12 cellular contexts compared by ENCODE assay signal in the genomic region with DNA sequence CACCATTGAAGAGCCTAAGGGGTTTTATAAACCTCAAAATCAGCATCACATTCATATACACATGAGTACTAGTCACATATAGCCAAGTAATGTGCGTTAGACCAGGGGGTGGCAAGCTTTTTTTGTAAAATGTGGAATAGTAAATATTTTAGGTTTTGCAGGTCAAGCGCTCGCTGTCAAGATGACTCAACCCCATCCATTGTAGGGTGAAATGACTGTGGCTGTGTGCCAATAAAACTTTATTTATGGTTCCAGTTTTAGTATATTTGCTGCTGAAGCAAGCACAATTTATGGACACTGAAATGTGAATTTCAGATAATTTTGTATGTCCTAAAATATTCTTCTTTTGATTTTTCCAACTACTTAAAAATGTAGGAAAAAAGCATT. TPM values are rescaled to one million over a fixed set of nuclear protein-coding genes. Genes with fewer than 3 reads are reported as not detected.
A peak's percentile ranks its signal among the peaks of the same experiment; 100 is the strongest.
DNase-seq lines count a peak whose midpoint lies in the region; ATAC-seq, FAIRE-seq and TF ChIP-seq lines count a peak whose summit lies in the region.
"Had no signal": no experiment of that assay in that cellular context is flagged by ENCODE, and none has a peak within 500 bp of the region (broad histone marks: within the 10 kb centered on the region; RNA-seq: fewer than 3 reads in every experiment).

No MANE protein-coding gene starts in this region.

- no peak overlapping the region for H3K4me3 Mint-ChIP-seq in astrocyte (ENCODE audit: unreplicated experiment)
- H3K4me3 Mint-ChIP-seq in activated CD4-positive, alpha-beta T cell treated with anti-CD3 and anti-CD28 coated beads for 36 hours: no peak overlapping the region

- H3K27me3 Mint-ChIP-seq in astrocyte (ENCODE audit: low read depth, unreplicated experiment): peaks cover 6% of the 10 kb centered on the region
- H3K27me3 Mint-ChIP-seq in activated CD4-positive, alpha-beta T cell treated with anti-CD3 and anti-CD28 coated beads for 36 hours: no peaks in the 10 kb centered on the region

- FAIRE-seq in astrocyte (lab: Jason Lieb, UNC): no peak

- peak overlapping the region; percentile 70 for H3K4me2 ChIP-seq in astrocyte (ENCODE audit: low read length)

- peaks cover 31% of the 10 kb centered on the region for H3K4me1 Mint-ChIP-seq in astrocyte (ENCODE audit: low read depth, unreplicated experiment)
- H3K4me1 Mint-ChIP-seq in activated CD4-positive, alpha-beta T cell treated with anti-CD3 and anti-CD28 coated beads for 36 hours: peaks cover 15% of the 10 kb centered on the region

- no peaks in the 10 kb centered on the region for H3K9me3 Mint-ChIP-seq in astrocyte (ENCODE audit: unreplicated experiment)
- H3K9me3 Mint-ChIP-seq in activated CD4-positive, alpha-beta T cell treated with anti-CD3 and anti-CD28 coated beads for 36 hours (ENCODE audit: low read depth): no peaks in the 10 kb centered on the region

- H3K36me3 ChIP-seq in left ventricle myocardium inferior: no peaks in the 10 kb centered on the region
- no peaks in the 10 kb centered on the region for H3K36me3 ChIP-seq in astrocyte (ENCODE audit: insufficient read depth, low read length)
- no peaks in the 10 kb centered on the region for H3K36me3 ChIP-seq in lower lobe of right lung

- H3K9ac ChIP-seq in astrocyte (ENCODE audit: low read length): peak overlapping the region; percentile 49

- peaks cover 52% of the 10 kb centered on the region for H3K4me1 ChIP-seq in left ventricle myocardium inferior
- peaks cover 11% of the 10 kb centered on the region for H3K4me1 ChIP-seq in right cardiac atrium (ENCODE audit: control insufficient read depth, insufficient read depth, low read length)
- H3K4me1 ChIP-seq in astrocyte (ENCODE audit: insufficient read depth, low read length): peaks cover 43% of the 10 kb centered on the region
- peaks cover 60% of the 10 kb centered on the region for H3K4me1 ChIP-seq in lower lobe of right lung

- CTCF ChIA-PET in activated CD4-positive, alpha-beta T cell treated with anti-CD3 and anti-CD28 coated beads for 36 hours (lab: Charles Lee): interaction anchor here (0.6 kb wide), 1 partner anchor 25 kb away, joined by 3 read pairs; no protein-coding TSS in a partner anchor

- POLR2A ChIA-PET in activated CD4-positive, alpha-beta T cell treated with anti-CD3 and anti-CD28 coated beads for 36 hours (lab: Charles Lee): no interaction called here

- H3K9me3 ChIP-seq in left ventricle myocardium inferior (replicated peaks) (no peaks in the 10 kb centered on the region), right cardiac atrium (ENCODE audit: control insufficient read depth, low read length) (no peaks in the 10 kb centered on the region), astrocyte (ENCODE audit: insufficient read depth, low read depth, low read length) (no peaks in the 10 kb centered on the region), lower lobe of right lung (no peaks in the 10 kb centered on the region)

- DNase-seq in left ventricle myocardium inferior: no peak
- DNase-seq in right cardiac atrium: no peak
- peak; percentile 67 for DNase-seq in astrocyte (ENCODE audit: low read depth)
- DNase-seq in lower lobe of right lung: no peak
- DNase-seq in NCI-H524 treated with DMSO at 0.1 percent for 48 hours (lab: John Stamatoyannopoulos, UW): no peak
- DNase-seq in activated CD4-positive, alpha-beta T cell treated with anti-CD3 and anti-CD28 coated beads for 36 hours: no peak
- no peak for DNase-seq in KG1 (lab: John Stamatoyannopoulos, UW)
- DNase-seq: NCI-H146 had no signal

- TF ChIP-seq CTCF in left ventricle myocardium inferior (IDR thresholded peaks at IDR 0.05; ENCODE audit: borderline replicate concordance) (no peak), astrocyte (IDR thresholded peaks at IDR 0.05; ENCODE audit: insufficient read depth, low read depth, low read length) (no peak), lower lobe of right lung (IDR thresholded peaks at IDR 0.05) (no peak)

- intact Hi-C loops in left ventricle myocardium inferior (cut with micrococcal nuclease) (no loop called here), right cardiac atrium (cut with DNase I) (no loop called here), lower lobe of right lung (cut with DNase I) (no loop called here)
- intact Hi-C loops in activated CD4-positive, alpha-beta T cell treated with anti-CD3 and anti-CD28 coated beads for 36 hours (cut with DNase I, micrococcal nuclease): no loop called here

- 94% methylated on average over 3 of the region's 3 CpGs for WGBS in right cardiac atrium

- H4K20me1 ChIP-seq in astrocyte (ENCODE audit: insufficient read depth, low read length): no peaks in the 10 kb centered on the region

- H3K4me3 ChIP-seq in left ventricle myocardium inferior (no peak overlapping the region), right cardiac atrium (ENCODE audit: low read length) (no peak overlapping the region), astrocyte (ENCODE audit: insufficient read depth, low read depth, low read length) (no peak overlapping the region), lower lobe of right lung (no peak overlapping the region)

- no peaks in the 10 kb centered on the region for H3K79me2 ChIP-seq in astrocyte (ENCODE audit: insufficient read depth, low read length)

- H3K27me3 ChIP-seq in left ventricle myocardium inferior (ENCODE audit: low read depth) (no peaks in the 10 kb centered on the region), right cardiac atrium (ENCODE audit: control insufficient read depth, insufficient read depth) (no peaks in the 10 kb centered on the region), astrocyte (ENCODE audit: insufficient read depth, low read length) (no peaks in the 10 kb centered on the region), lower lobe of right lung (ENCODE audit: low read depth) (no peaks in the 10 kb centered on the region)

- H3K27ac ChIP-seq in left ventricle myocardium inferior (replicated peaks) (peak overlapping the region; percentile 83), right cardiac atrium (ENCODE audit: low read length) (no peak overlapping the region), astrocyte (ENCODE audit: low read depth, low read length) (peak overlapping the region; percentile 41), lower lobe of right lung (peak overlapping the region; percentile 84)

- no peaks in the 10 kb centered on the region for H3K36me3 Mint-ChIP-seq in astrocyte (ENCODE audit: low read depth, unreplicated experiment)
- no peaks in the 10 kb centered on the region for H3K36me3 Mint-ChIP-seq in activated CD4-positive, alpha-beta T cell treated with anti-CD3 and anti-CD28 coated beads for 36 hours (ENCODE audit: low read depth)

- ATAC-seq in right cardiac atrium: no peak
- no peak for ATAC-seq in lower lobe of right lung
- no peak for ATAC-seq in activated CD4-positive, alpha-beta T cell treated with anti-CD3 and anti-CD28 coated beads for 36 hours
- no peak for ATAC-seq in GM19324 (IDR thresholded peaks at IDR 0.05; ENCODE audit: low FRiP score, unreplicated experiment)

- H2AFZ ChIP-seq in astrocyte (ENCODE audit: low read depth, low read length): no peak overlapping the region

- no peak overlapping the region for H3K27ac Mint-ChIP-seq in astrocyte (ENCODE audit: unreplicated experiment)
- no peak overlapping the region for H3K27ac Mint-ChIP-seq in activated CD4-positive, alpha-beta T cell treated with anti-CD3 and anti-CD28 coated beads for 36 hours

RNA-seq across cellular contexts. Expression of gene RFX2, which starts 21.6 kb away (rescaled TPM):
- total RNA-seq in left ventricle myocardium inferior (6.1 TPM), right cardiac atrium (10 to 100 TPM in 2 of 4 donors, 1 to 10 TPM in 2; 5.1 to 15.9 (median 9.6) TPM), astrocyte (3.2 and 3.3 TPM in 2 replicates), lower lobe of right lung (20.9 TPM)
- 8.2 TPM for polyA plus RNA-seq in right cardiac atrium
- total RNA-seq in activated CD4-positive, alpha-beta T cell treated with anti-CD3 and anti-CD28 coated beads for 36 hours: 1 to 10 TPM; 8.6 to 8.9 TPM

RNA-seq across cellular contexts. Expression of gene ACSBG2, which starts 46.8 kb away (rescaled TPM):
- total RNA-seq in left ventricle myocardium inferior: not detected
- total RNA-seq in right cardiac atrium: not detected
- not detected for polyA plus RNA-seq in right cardiac atrium
- total RNA-seq in astrocyte: not detected in 2 replicates
- total RNA-seq in lower lobe of right lung: 0.30 TPM
- not detected for total RNA-seq in activated CD4-positive, alpha-beta T cell treated with anti-CD3 and anti-CD28 coated beads for 36 hours
- total RNA-seq: activated CD8-positive, alpha-beta memory T cell treated with anti-CD3 and anti-CD28 coated beads for 36 hours; aorta; SK-MEL-5 had no signal
